In the genomic region with DNA sequence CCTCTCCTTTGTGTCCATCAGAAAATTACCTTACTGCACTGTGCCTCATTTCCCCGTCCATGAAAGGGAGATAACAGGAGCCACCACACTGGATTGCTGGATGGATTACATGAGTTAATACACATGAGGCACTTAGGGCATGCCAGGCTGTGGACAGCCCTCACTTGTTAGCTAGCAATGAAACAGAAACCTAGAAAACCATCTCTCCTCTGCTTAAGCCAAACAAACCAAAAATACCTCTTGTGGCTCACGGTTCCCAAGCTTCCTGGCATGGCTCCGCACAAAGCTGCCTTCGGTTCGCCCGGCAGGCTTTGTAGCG, we compare ENCODE assay signal across 7 cellular contexts. TPM values are rescaled to one million over a fixed set of nuclear protein-coding genes. Genes with fewer than 3 reads are reported as not detected.
DNase-seq lines count a peak whose midpoint lies in the region; ATAC-seq and TF ChIP-seq lines count a peak whose summit lies in the region.

No MANE protein-coding gene starts in this region.

- H2AK9ac ChIP-seq in IMR-90 (replicated peaks; ENCODE audit: low read depth, low read length, poor library complexity), result peak overlapping the region; percentile 94

- H3K27me3 ChIP-seq in IMR-90 (ENCODE audit: control insufficient read depth, insufficient read depth, low read length), result no peaks in the 10 kb centered on the region

- peak overlapping the region; percentile 86; the same call in 2 of the 3 replicates for H2BK15ac ChIP-seq in IMR-90 (ENCODE audit: low read depth, low read length)

- H3K9ac ChIP-seq in IMR-90 (ENCODE audit: low read depth, low read length), result peak overlapping the region; percentile 90

- TF ChIP-seq RAD21 in IMR-90 (IDR thresholded peaks at IDR 0.05; ENCODE audit: low read length), result no peak

- H4K5ac ChIP-seq in IMR-90 (ENCODE audit: low read depth, low read length), result peak overlapping the region; percentile 84

- H3K18ac ChIP-seq in IMR-90 (ENCODE audit: low read depth, low read length), result peak overlapping the region; percentile 85

- H2AK5ac ChIP-seq in IMR-90 (ENCODE audit: low read depth, low read length), result peak overlapping the region; percentile 81

- no peak for TF ChIP-seq POLR2A in IMR-90 (IDR thresholded peaks at IDR 0.05; ENCODE audit: low read depth, low read length)

- peaks cover 5% of the 10 kb centered on the region for H3K9me1 ChIP-seq in IMR-90 (ENCODE audit: insufficient read depth, low read length)

- WGBS in IMR-90 (ENCODE audit: extremely low coverage in 2 of 2, insufficient read length in 1 of 2), 2 experiments, result 0% methylated on average over 2 of the region's 7 CpGs; no CpG with 5 or more reads in 1 of the 2 experiments

- peak overlapping the region; percentile 97 for H3K4ac ChIP-seq in IMR-90 (ENCODE audit: low read depth, low read length)

- peaks cover 4% of the 10 kb centered on the region for H3K36me3 ChIP-seq in IMR-90 (ENCODE audit: control insufficient read depth, insufficient read depth, low read length)

- peak overlapping the region; percentile 77 for H3K14ac ChIP-seq in IMR-90 (replicated peaks; ENCODE audit: low read depth, low read length)

- peak overlapping the region; percentile 93 for H2BK5ac ChIP-seq in IMR-90 (ENCODE audit: low read depth, low read length, poor library complexity, severe bottlenecking)

- H3K27ac ChIP-seq in IMR-90 (ENCODE audit: insufficient read depth, low read length), result peak overlapping the region; percentile 91

- POLR2A ChIA-PET in IMR-90 (lab: Charles Lee; ENCODE audit: unreplicated experiment), result interaction anchor here (0.9 kb wide), 1 partner anchor 98 kb away, joined by 3 read pairs; a partner anchor contains a TSS

- peaks cover 27 to 42% of the 10 kb centered on the region in 2 experiments for H3K79me1 ChIP-seq in IMR-90 (ENCODE audit: low read depth in 1 of 2, low read length in 2 of 2)

- peak overlapping the region; percentile 23 for H2BK20ac ChIP-seq in IMR-90 (ENCODE audit: low read depth, low read length)

- H3K4me3 ChIP-seq in IMR-90 (ENCODE audit: insufficient read depth, low read depth, low read length) (peak overlapping the region; percentile 89), astrocyte of the spinal cord (ENCODE audit: low read depth, low read length) (peak overlapping the region; percentile 82)

- H2AFZ ChIP-seq in IMR-90 (replicated peaks; ENCODE audit: low read length, poor library complexity), result peak overlapping the region; percentile 100

- DNase-seq in IMR-90 (peak; percentile 61), astrocyte of the spinal cord (ENCODE audit: low read depth, low spot score) (peak; percentile 66), kidney tubule cell (ENCODE audit: low spot score) (peak; percentile 49), stromal cell of bone marrow (ENCODE audit: low read depth) (peak; percentile 29), islet precursor cell (no peak)

- dilution Hi-C loops in IMR-90 (cut with HindIII; ENCODE audit: low sequenced_read_pairs, unreplicated experiment), result no loop called here

- peak overlapping the region; percentile 94 for H3K4me2 ChIP-seq in IMR-90 (ENCODE audit: low read depth, low read length)

- in situ Hi-C loops in IMR-90 (cut with MboI; ENCODE audit: low sequenced_read_pairs), result no loop called here
- in situ Hi-C loops in astrocyte of the spinal cord (cut with HindIII; ENCODE audit: low sequenced_read_pairs), result no loop called here

- peak overlapping the region; percentile 70 to 95 for H4K8ac ChIP-seq in IMR-90 (ENCODE audit: low read depth in 2 of 2, low read length in 2 of 2)

- peak overlapping the region; percentile 86 for H4K91ac ChIP-seq in IMR-90 (ENCODE audit: insufficient read depth, low read depth, low read length)

- H3K9me3 ChIP-seq in IMR-90 (ENCODE audit: control insufficient read depth, insufficient read depth, low read length), result no peaks in the 10 kb centered on the region

- TF ChIP-seq CTCF in IMR-90 (conservative IDR thresholded peaks at IDR 0.05; ENCODE audit: low read depth, low read length) (no peak), astrocyte of the spinal cord (IDR thresholded peaks at IDR 0.05; ENCODE audit: low read depth, low read length) (no peak)

- ATAC-seq in GM18499 (IDR thresholded peaks at IDR 0.05; ENCODE audit: insufficient read depth, unreplicated experiment) (peak; percentile 20), GM21576 (IDR thresholded peaks at IDR 0.05; ENCODE audit: unreplicated experiment) (peak; percentile 35), IMR-90 (ENCODE audit: low read depth) (peak; percentile 30)

- intact Hi-C loops in IMR-90 (cut with micrococcal nuclease), result loop anchor here (2.0 to 5.0 kb wide), 4 partner anchors 45 to 224 kb away; a partner anchor contains a TSS

- peak overlapping the region; percentile 87 for H3K56ac ChIP-seq in IMR-90 (ENCODE audit: extremely low read depth, insufficient read depth, low read length)

- H4K20me1 ChIP-seq in IMR-90 (ENCODE audit: insufficient read depth, low read length), result no peaks in the 10 kb centered on the region; the same call in 1 of the 2 replicates

- H3K23ac ChIP-seq in IMR-90 (ENCODE audit: low read depth, low read length), result peak overlapping the region; percentile 96

- CTCF ChIA-PET in IMR-90 (lab: Yijun Ruan, JAX), result interaction anchor here (0.7 to 1.6 kb wide), 2 partner anchors 46 to 73 kb away, joined by 3 to 5 read pairs; no protein-coding TSS in a partner anchor

- H3K4me1 ChIP-seq in IMR-90 (ENCODE audit: control insufficient read depth, insufficient read depth, low read length), result peaks cover 2% of the 10 kb centered on the region

- peak overlapping the region; percentile 92 for H2BK120ac ChIP-seq in IMR-90 (ENCODE audit: low read depth, low read length)

- BruUV-seq in IMR-90 (replicated peaks; lab: Mats Ljungman, UMichigan), result no TSS peak

TF ChIP-seq in IMR-90, 13 proteins besides CTCF, POLR2A, EP300 and RAD21:
- no peak for TF ChIP-seq CEBPB (IDR thresholded peaks at IDR 0.05; ENCODE audit: low read depth, low read length)
- no peak for TF ChIP-seq CHD1 (IDR thresholded peaks at IDR 0.05; ENCODE audit: low read depth, low read length)
- no peak for TF ChIP-seq BHLHE40 (IDR thresholded peaks at IDR 0.05; ENCODE audit: low read depth, low read length)
- TF ChIP-seq NFE2L2 (IDR thresholded peaks at IDR 0.05; ENCODE audit: low read depth, low read length), result no peak
- TF ChIP-seq, protein P1, sequence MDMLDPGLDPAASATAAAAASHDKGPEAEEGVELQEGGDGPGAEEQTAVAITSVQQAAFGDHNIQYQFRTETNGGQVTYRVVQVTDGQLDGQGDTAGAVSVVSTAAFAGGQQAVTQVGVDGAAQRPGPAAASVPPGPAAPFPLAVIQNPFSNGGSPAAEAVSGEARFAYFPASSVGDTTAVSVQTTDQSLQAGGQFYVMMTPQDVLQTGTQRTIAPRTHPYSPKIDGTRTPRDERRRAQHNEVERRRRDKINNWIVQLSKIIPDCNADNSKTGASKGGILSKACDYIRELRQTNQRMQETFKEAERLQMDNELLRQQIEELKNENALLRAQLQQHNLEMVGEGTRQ (IDR thresholded peaks at IDR 0.05; ENCODE audit: low read depth, low read length), result no peak
- no peak for TF ChIP-seq MAFK (IDR thresholded peaks at IDR 0.05; ENCODE audit: low read depth, low read length)

RNA-seq across cellular contexts. Expression of a gene that starts 0.7 kb away (rescaled TPM):
- 33.3 and 34.2 TPM in 2 replicates for total RNA-seq in IMR-90 (2012; rRNA removed)
- 10.7 and 12.0 TPM in 2 replicates for polyA plus RNA-seq in IMR-90 (2012; rRNA removed)
- 2.1 and 2.8 TPM in 2 replicates for polyA plus RNA-seq in IMR-90 (2012; cell fraction: cytosol; rRNA removed)
- polyA plus RNA-seq in IMR-90 (2012; cell fraction: nucleus; rRNA removed; ENCODE audit: low replicate concordance), result 3.9 and 35.5 TPM in 2 replicates

RNA-seq across cellular contexts. Expression of a gene that starts 13.7 kb away (rescaled TPM):
- total RNA-seq in IMR-90 (2012; rRNA removed), result 30.8 and 33.5 TPM in 2 replicates
- polyA plus RNA-seq in IMR-90 (2012; rRNA removed), result 43.3 and 47.9 TPM in 2 replicates
- polyA plus RNA-seq in IMR-90 (2012; cell fraction: cytosol; rRNA removed), result 19.6 and 26.2 TPM in 2 replicates
- polyA plus RNA-seq in IMR-90 (2012; cell fraction: nucleus; rRNA removed; ENCODE audit: low replicate concordance), result 11.9 and 45.6 TPM in 2 replicates
